ENCODE assay signal across 36 cellular contexts in the genomic region with DNA sequence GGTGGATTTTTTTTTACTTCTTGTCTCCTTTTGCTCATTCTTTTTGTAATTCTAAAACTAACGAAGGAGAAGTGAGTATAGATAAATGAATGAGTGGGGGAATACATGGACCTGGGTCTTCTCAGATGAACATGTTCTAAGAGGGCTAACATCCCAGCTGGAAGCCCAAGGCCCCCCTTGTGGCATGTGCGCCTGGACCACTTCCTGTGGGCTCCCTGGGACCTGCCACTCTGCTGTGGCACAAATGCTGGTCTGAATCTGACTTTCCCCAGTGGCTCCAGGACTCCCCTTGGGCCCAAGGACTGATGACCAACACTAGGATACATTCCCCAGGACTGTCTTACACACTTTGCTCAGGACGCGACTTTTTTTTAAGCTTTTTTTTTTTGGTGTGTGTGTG. TPM values are rescaled to one million over a fixed set of nuclear protein-coding genes. Genes with fewer than 3 reads are reported as not detected.
"Had no signal": no experiment of that assay in that cellular context is flagged by ENCODE, and none has a peak within 500 bp of the region (broad histone marks: within the 10 kb centered on the region; RNA-seq: fewer than 3 reads in every experiment).

No MANE protein-coding gene starts in this region.

- H3K36me3 ChIP-seq: MG63 had no signal

- H3K4me3 ChIP-seq: MG63 had no signal

- DNase-seq: Karpas-422, Kasumi-1, MG63, MM.1S, MV-4-11, NCI-H1048, NCI-H1092, NCI-H1092 treated with DMSO at 0.1 percent for 48 hours, NCI-H1105, NCI-H1105 treated with DMSO at 0.1 percent for 48 hours, NCI-H1417, NCI-H1417 treated with DMSO at 0.1 percent for 48 hours, NCI-H1436, NCI-H1436 treated with DMSO at 0.1 percent for 48 hours, NCI-H146, NCI-H1694, NCI-H1694 treated with DMSO at 0.1 percent for 48 hours, NCI-H187, NCI-H187 treated with DMSO at 0.1 percent for 48 hours, NCI-H1930, NCI-H2029, NCI-H2029 treated with DMSO at 0.1 percent for 48 hours, NCI-H2081, NCI-H2081 treated with DMSO at 0.1 percent for 48 hours, NCI-H2107, NCI-H2171, NCI-H2171 treated with DMSO at 0.1 percent for 48 hours, NCI-H2227 treated with DMSO at 0.1 percent for 48 hours, NCI-H226, NCI-H345, NCI-H446, NCI-H446 treated with DMSO at 0.1 percent for 48 hours, NCI-H510A had no signal

- H3K27ac ChIP-seq: KMS-11 had no signal

- H3K9me3 ChIP-seq: MG63 had no signal

RNA-seq across cellular contexts. Expression of gene ALX4, which starts 32.7 kb away (rescaled TPM):
- total RNA-seq: LHCN-M2, MCF 10A had no signal
